8 cellular contexts compared by ENCODE assay signal in the genomic region with DNA sequence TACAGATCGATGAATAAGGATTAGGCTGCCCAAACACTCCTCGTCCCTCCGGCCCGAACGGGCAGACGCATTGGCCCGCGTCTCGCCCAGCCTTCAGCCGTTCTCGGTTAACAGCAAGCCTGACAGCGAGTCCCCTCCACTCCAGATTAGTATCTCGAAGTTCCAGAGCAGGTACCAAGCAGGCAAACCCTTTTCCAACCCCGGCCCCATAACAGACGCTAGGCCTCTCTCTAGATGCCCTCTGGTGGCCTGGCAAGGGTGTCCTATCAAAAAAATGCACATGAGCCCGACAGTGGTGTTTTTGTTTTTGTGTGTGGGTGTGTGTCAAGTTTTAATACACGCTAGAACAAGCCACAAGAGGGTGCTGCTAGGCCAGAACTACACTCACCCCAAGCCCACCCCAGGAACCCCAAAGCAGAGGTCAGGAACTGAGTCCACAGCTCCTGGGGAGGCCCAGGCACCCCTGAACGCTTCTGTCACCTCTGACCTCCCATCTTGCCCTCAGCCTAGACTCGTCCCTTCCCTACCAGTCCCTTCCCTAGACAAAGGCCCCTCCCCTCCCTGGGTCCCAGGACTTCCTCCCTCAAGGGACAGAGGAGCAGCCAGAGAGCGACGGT. TPM values are rescaled to one million over a fixed set of nuclear protein-coding genes. Genes with fewer than 3 reads are reported as not detected.
DNase-seq lines count a peak whose midpoint lies in the region; ATAC-seq, FAIRE-seq and TF ChIP-seq lines count a peak whose summit lies in the region.

No MANE protein-coding gene starts in this region.

- POLR2A ChIA-PET in AG04449 (lab: Yijun Ruan, JAX): interaction anchor here (0.6 kb wide), 1 partner anchor 29 kb away, joined by 3 read pairs; no protein-coding TSS in a partner anchor

- peak; percentile 90 for FAIRE-seq in GM18507 (lab: Jason Lieb, UNC)

- H3K4me1 ChIP-seq in left lung: peaks cover 14 to 36% of the 10 kb centered on the region in 2 donors

- TF ChIP-seq CTCF in AG04449 (IDR thresholded peaks at IDR 0.05; ENCODE audit: insufficient read depth, low read length, missing control alignments): peak; percentile 60
- peak; percentile 65 for TF ChIP-seq CTCF in WERI-Rb-1 (IDR thresholded peaks at IDR 0.05; ENCODE audit: low read depth, low read length)
- peak; percentile 63 for TF ChIP-seq CTCF in coronary artery (IDR thresholded peaks at IDR 0.05)
- peak in 1 of 2 donors; percentile 52 for TF ChIP-seq CTCF in left lung (IDR thresholded peaks at IDR 0.05)

- H3K27me3 ChIP-seq in WERI-Rb-1 (ENCODE audit: insufficient read depth, low read depth, severe bottlenecking) (no peaks in the 10 kb centered on the region), left lung (no peaks in the 10 kb centered on the region)

- intact Hi-C loops in left lung (cut with DNase I): no loop called here

- peak; percentile 43 for ATAC-seq in HG03045 (IDR thresholded peaks at IDR 0.05; ENCODE audit: unreplicated experiment)
- peak; percentile 73 for ATAC-seq in left lung

- peak overlapping the region; percentile 84 for H3K27ac ChIP-seq in WERI-Rb-1
- H3K27ac ChIP-seq in coronary artery: peak overlapping the region; percentile 98 to 99
- H3K27ac ChIP-seq in left lung: peak overlapping the region; percentile 94 to 97

- H3K36me3 ChIP-seq in WERI-Rb-1 (peaks cover 56% of the 10 kb centered on the region), left lung (peaks cover 0 to 37% of the 10 kb centered on the region in 2 donors)

- peak overlapping the region; percentile 62 for H3K4me3 ChIP-seq in AG04449 (ENCODE audit: low read depth, low read length)
- H3K4me3 ChIP-seq in WERI-Rb-1 (ENCODE audit: low read depth, low read length): peak overlapping the region; percentile 80
- H3K4me3 ChIP-seq in coronary artery: peak overlapping the region; percentile 90
- peak overlapping the region; percentile 84 to 100 for H3K4me3 ChIP-seq in left lung

- H3K9me3 ChIP-seq in WERI-Rb-1 (ENCODE audit: severe bottlenecking) (no peaks in the 10 kb centered on the region), left lung (no peaks in the 10 kb centered on the region)

- CTCF ChIA-PET in AG04449 (lab: Yijun Ruan, JAX): interaction anchor here (0.7 to 11.2 kb wide), 29 partner anchors 8 to 351 kb away, joined by 3 to 108 read pairs (median 6); a partner anchor contains a TSS

- DNase-seq in AG04449 (ENCODE audit: low read depth, low spot score): no peak
- peak; percentile 54 for DNase-seq in GM18507 (ENCODE audit: extremely low spot score, insufficient read length, low read depth)
- peak; percentile 81 for DNase-seq in NCI-H2171 treated with DMSO at 0.1 percent for 48 hours (lab: John Stamatoyannopoulos, UW)
- DNase-seq in WERI-Rb-1: peak; percentile 65
- DNase-seq in coronary artery (ENCODE audit: low spot score): peak; percentile 85
- peak in 1 of 2 donors; percentile 71 for DNase-seq in left lung
- DNase-seq in stimulated activated CD4-positive, alpha-beta T cell treated with anti-CD3 and anti-CD28 coated beads, Interleukin-4, amount 100 ng/mL, for 48 hours (ENCODE audit: low read depth in 2 of 2): peak; percentile 41 to 61

RNA-seq across cellular contexts. Expression of a gene that starts 0.7 kb away (rescaled TPM):
- total RNA-seq in left lung: 10 to 100 TPM; 79.1 to 86.3 TPM

RNA-seq across cellular contexts. Expression of a gene that starts 8.9 kb away (rescaled TPM):
- 10 to 100 TPM; 32.9 to 44.2 TPM for total RNA-seq in left lung

RNA-seq across cellular contexts. Expression of a gene that starts 37.4 kb away (rescaled TPM):
- 10 to 100 TPM; 32.0 to 33.1 TPM for total RNA-seq in left lung
